ENCODE assay signal across 19 cellular contexts in the genomic region with DNA sequence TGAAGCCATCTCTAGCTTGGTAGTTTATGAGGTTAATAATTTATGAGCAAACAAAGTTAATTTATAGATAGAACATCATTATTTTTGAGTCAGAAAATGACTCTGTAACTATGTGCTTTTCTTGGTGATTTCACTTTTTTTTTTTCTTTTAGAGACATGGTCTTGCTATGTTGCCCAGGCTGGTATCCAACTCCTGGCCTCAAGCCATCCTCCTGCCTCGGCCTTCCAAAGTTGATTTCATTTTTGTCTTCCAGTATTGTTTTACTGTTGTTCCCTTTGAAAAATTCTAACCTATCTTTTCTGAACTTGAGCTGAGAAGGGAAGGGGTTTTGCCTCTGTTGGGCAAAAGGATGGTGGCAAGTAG. TPM values are rescaled to one million over a fixed set of nuclear protein-coding genes. Genes with fewer than 3 reads are reported as not detected.
DNase-seq lines count a peak whose midpoint lies in the region; ATAC-seq lines count a peak whose summit lies in the region.
"Had no signal": no experiment of that assay in that cellular context is flagged by ENCODE, and none has a peak within 500 bp of the region (broad histone marks: within the 10 kb centered on the region; RNA-seq: fewer than 3 reads in every experiment).

No MANE protein-coding gene starts in this region.

- peaks cover 60% of the 10 kb centered on the region for H3K4me1 Mint-ChIP-seq in activated CD4-positive, alpha-beta T cell treated with anti-CD3 and anti-CD28 coated beads, Interleukin-2, amount 10 ng/mL, durations not matched to agents 7 days and 5 days
- peaks cover 16 to 40% (median 35%) of the 10 kb centered on the region in 3 donors for H3K4me1 Mint-ChIP-seq in IgD-negative memory B cell
- H3K4me1 Mint-ChIP-seq in activated naive CD8-positive, alpha-beta T cell treated with anti-CD3 and anti-CD28 coated beads for 36 hours = peaks cover 76% of the 10 kb centered on the region

- WGBS in trophoblast cell (ENCODE audit: extremely low coverage, insufficient coverage, insufficient read length) = no CpG with 5 or more reads among the region's 1 CpG

- H3K79me1 ChIP-seq in trophoblast cell (ENCODE audit: low read length) = peaks cover 19% of the 10 kb centered on the region

- no peak overlapping the region for H2BK12ac ChIP-seq in trophoblast cell (ENCODE audit: low read length)

- no peak overlapping the region for H3K4me3 ChIP-seq in trophoblast cell (ENCODE audit: low read depth, low read length)
- H3K4me3 ChIP-seq: A549, gastroesophageal sphincter, HAP-1, psoas muscle, skin epidermis had no signal

- no peaks in the 10 kb centered on the region for H3K27me3 ChIP-seq in trophoblast cell (ENCODE audit: insufficient read depth, low read length)
- H3K27me3 ChIP-seq: gastroesophageal sphincter had no signal

- no peak overlapping the region for H3K9ac ChIP-seq in trophoblast cell (ENCODE audit: low read length)

- H2AFZ ChIP-seq in trophoblast cell (ENCODE audit: insufficient read depth, low read length, poor library complexity) = no peak overlapping the region

- no peak overlapping the region for H3K14ac ChIP-seq in trophoblast cell (ENCODE audit: low read length)

- H3K27me3 Mint-ChIP-seq in activated CD4-positive, alpha-beta T cell treated with anti-CD3 and anti-CD28 coated beads, Interleukin-2, amount 10 ng/mL, durations not matched to agents 7 days and 5 days = no peaks in the 10 kb centered on the region
- peaks cover 2% of the 10 kb centered on the region for H3K27me3 Mint-ChIP-seq in IgD-negative memory B cell
- no peaks in the 10 kb centered on the region for H3K27me3 Mint-ChIP-seq in activated naive CD8-positive, alpha-beta T cell treated with anti-CD3 and anti-CD28 coated beads for 36 hours

- H3K4ac ChIP-seq in trophoblast cell (ENCODE audit: low read depth, low read length) = no peak overlapping the region

- CTCF ChIA-PET in activated CD4-positive, alpha-beta T cell treated with anti-CD3 and anti-CD28 coated beads, Interleukin-2, amount 10 ng/mL, durations not matched to agents 7 days and 5 days (lab: Charles Lee) = interaction anchor here (0.7 to 6.5 kb wide), 15 partner anchors 10 to 1743 kb away, joined by 3 to 30 read pairs (median 5); a partner anchor contains a TSS

- ATAC-seq in GM18861 (IDR thresholded peaks at IDR 0.05; ENCODE audit: unreplicated experiment) = no peak
- ATAC-seq: A549, gastroesophageal sphincter, psoas muscle had no signal

- no peaks in the 10 kb centered on the region for H3K9me3 ChIP-seq in trophoblast cell (ENCODE audit: insufficient read depth, low read depth, low read length)
- H3K9me3 ChIP-seq: A549, gastroesophageal sphincter, HAP-1, psoas muscle had no signal

- H3K36me3 ChIP-seq in trophoblast cell (ENCODE audit: control insufficient read depth in 1 of 2, insufficient read depth in 2 of 2, low read length in 2 of 2) = no peaks in the 10 kb centered on the region
- H3K36me3 ChIP-seq: gastroesophageal sphincter, HAP-1 had no signal

- no peaks in the 10 kb centered on the region for H3K9me3 Mint-ChIP-seq in activated CD4-positive, alpha-beta T cell treated with anti-CD3 and anti-CD28 coated beads, Interleukin-2, amount 10 ng/mL, durations not matched to agents 7 days and 5 days
- no peaks in the 10 kb centered on the region for H3K9me3 Mint-ChIP-seq in IgD-negative memory B cell
- H3K9me3 Mint-ChIP-seq in activated naive CD8-positive, alpha-beta T cell treated with anti-CD3 and anti-CD28 coated beads for 36 hours = no peaks in the 10 kb centered on the region

- DNase-seq in activated CD4-positive, alpha-beta T cell treated with anti-CD3 and anti-CD28 coated beads, Interleukin-2, amount 10 ng/mL, durations not matched to agents 7 days and 5 days = no peak
- no peak for DNase-seq in activated CD4-positive, alpha-beta T cell treated with anti-CD3 and anti-CD28 coated beads, Interleukin-2, amount 50 U/mL, for 48 hours
- no peak for DNase-seq in activated naive CD8-positive, alpha-beta T cell treated with anti-CD3 and anti-CD28 coated beads for 36 hours
- DNase-seq in trophoblast cell (no peak), DMS 273 treated with DMSO at 0.1 percent for 48 hours (lab: John Stamatoyannopoulos, UW) (no peak), SIG-M5 treated with dmso at 0.1 percent for 504 hours (lab: John Stamatoyannopoulos, UW; ENCODE audit: unreplicated experiment) (no peak)
- DNase-seq: NCI-H1105, NCI-H69, SIG-M5, substantia nigra had no signal

- no peak overlapping the region for H3K27ac ChIP-seq in trophoblast cell (ENCODE audit: low read depth, low read length)
- H3K27ac ChIP-seq: A549, gastroesophageal sphincter, psoas muscle had no signal

- H3K36me3 Mint-ChIP-seq in activated CD4-positive, alpha-beta T cell treated with anti-CD3 and anti-CD28 coated beads, Interleukin-2, amount 10 ng/mL, durations not matched to agents 7 days and 5 days (ENCODE audit: low read depth) = no peaks in the 10 kb centered on the region
- peaks cover 7% of the 10 kb centered on the region for H3K36me3 Mint-ChIP-seq in IgD-negative memory B cell
- no peaks in the 10 kb centered on the region for H3K36me3 Mint-ChIP-seq in activated naive CD8-positive, alpha-beta T cell treated with anti-CD3 and anti-CD28 coated beads for 36 hours

- H3K4me1 ChIP-seq in trophoblast cell (ENCODE audit: control insufficient read depth in 1 of 2, insufficient read depth in 2 of 2, low read length in 2 of 2) = peaks cover 20 to 25% of the 10 kb centered on the region in 2 experiments
- H3K4me1 ChIP-seq: HAP-1 had no signal

- no peak overlapping the region for H4K8ac ChIP-seq in trophoblast cell (ENCODE audit: low read depth, low read length)

- H4K12ac ChIP-seq in trophoblast cell (ENCODE audit: low read depth, low read length) = no peak overlapping the region

- POLR2A ChIA-PET in activated CD4-positive, alpha-beta T cell treated with anti-CD3 and anti-CD28 coated beads, Interleukin-2, amount 10 ng/mL, durations not matched to agents 7 days and 5 days (lab: Charles Lee) = interaction anchor here (0.6 to 1.5 kb wide), 2 partner anchors 13 to 1067 kb away, joined by 5 to 7 read pairs; no protein-coding TSS in a partner anchor

- H3K23ac ChIP-seq in trophoblast cell (ENCODE audit: low read length) = no peak overlapping the region

- H2BK5ac ChIP-seq in trophoblast cell (ENCODE audit: low read depth, low read length, poor library complexity) = no peak overlapping the region

- no peak overlapping the region for H2AK5ac ChIP-seq in trophoblast cell (ENCODE audit: low read length)

- H4K91ac ChIP-seq in trophoblast cell (ENCODE audit: low read depth, low read length) = peak overlapping the region; percentile 0

- peaks cover 2% of the 10 kb centered on the region for H3K79me2 ChIP-seq in trophoblast cell (ENCODE audit: control insufficient read depth, insufficient read depth, low read length, poor library complexity)

- H3K18ac ChIP-seq in trophoblast cell (ENCODE audit: low read length) = no peak overlapping the region

- peak overlapping the region; percentile 52 for H3K27ac Mint-ChIP-seq in activated CD4-positive, alpha-beta T cell treated with anti-CD3 and anti-CD28 coated beads, Interleukin-2, amount 10 ng/mL, durations not matched to agents 7 days and 5 days
- H3K27ac Mint-ChIP-seq in IgD-negative memory B cell = peak overlapping the region; percentile 92 to 98 (median 97)
- H3K27ac Mint-ChIP-seq in activated naive CD8-positive, alpha-beta T cell treated with anti-CD3 and anti-CD28 coated beads for 36 hours = peak overlapping the region; percentile 90

- H2BK120ac ChIP-seq in trophoblast cell (ENCODE audit: insufficient read depth, low read length, poor library complexity) = no peak overlapping the region

- no peak overlapping the region for H3K4me3 Mint-ChIP-seq in activated CD4-positive, alpha-beta T cell treated with anti-CD3 and anti-CD28 coated beads, Interleukin-2, amount 10 ng/mL, durations not matched to agents 7 days and 5 days
- H3K4me3 Mint-ChIP-seq in IgD-negative memory B cell = peak overlapping the region; percentile 92 to 99 (median 96)
- peak overlapping the region; percentile 12 for H3K4me3 Mint-ChIP-seq in activated naive CD8-positive, alpha-beta T cell treated with anti-CD3 and anti-CD28 coated beads for 36 hours

- H3K4me2 ChIP-seq in trophoblast cell (ENCODE audit: low read length) = no peak overlapping the region
- H3K4me2 ChIP-seq: A549 had no signal

RNA-seq across cellular contexts. Expression of a gene that starts 0.7 kb away (rescaled TPM):
- total RNA-seq in activated CD4-positive, alpha-beta T cell treated with anti-CD3 and anti-CD28 coated beads, Interleukin-2, amount 10 ng/mL, durations not matched to agents 7 days and 5 days = under 1 TPM; 0.50 to 0.52 TPM
- 93.4 TPM for polyA plus RNA-seq in IgD-negative memory B cell
- 1 to 10 TPM; 1.5 to 1.6 TPM for total RNA-seq in activated naive CD8-positive, alpha-beta T cell treated with anti-CD3 and anti-CD28 coated beads for 36 hours
- 0.03 and 0.06 TPM in 2 replicates for polyA plus RNA-seq in trophoblast cell (2013)
- total RNA-seq: cardiac septum, mesenteric fat pad had no signal

RNA-seq across cellular contexts. Expression of a gene that starts 42.7 kb away (rescaled TPM):
- total RNA-seq in activated CD4-positive, alpha-beta T cell treated with anti-CD3 and anti-CD28 coated beads, Interleukin-2, amount 10 ng/mL, durations not matched to agents 7 days and 5 days = 100 to 1,000 TPM; 103 to 109 TPM
- polyA plus RNA-seq in IgD-negative memory B cell = 2.8 TPM
- 10 to 100 TPM; 34.9 to 38.8 TPM for total RNA-seq in activated naive CD8-positive, alpha-beta T cell treated with anti-CD3 and anti-CD28 coated beads for 36 hours
- 187 and 191 TPM in 2 replicates for polyA plus RNA-seq in trophoblast cell (2013)
